8 cellular contexts compared by ENCODE assay signal in the genomic region with DNA sequence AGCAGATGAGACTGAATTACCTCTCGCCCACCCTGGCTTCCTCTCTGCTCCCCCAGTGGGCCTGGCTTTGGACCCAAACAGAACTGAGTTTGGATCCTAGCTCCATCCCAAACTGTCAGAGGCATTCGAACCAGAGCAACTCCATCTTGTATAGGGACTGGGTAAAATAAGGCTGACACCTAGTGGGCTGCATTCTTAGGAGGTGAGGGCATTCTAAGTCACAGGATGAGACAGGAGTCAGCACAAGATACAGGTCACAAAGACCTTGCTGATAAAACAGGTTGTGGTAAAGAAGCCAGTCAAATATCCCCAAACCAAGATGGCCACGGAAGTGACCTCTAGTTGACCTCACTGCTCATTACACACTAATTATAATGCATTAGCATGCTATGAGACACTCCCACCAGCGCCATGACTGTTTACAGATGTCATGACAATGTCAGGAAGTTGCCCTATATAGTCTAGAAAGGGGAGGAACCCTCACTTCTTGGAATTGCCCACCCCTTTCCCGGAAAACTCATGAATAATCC. TPM values are rescaled to one million over a fixed set of nuclear protein-coding genes. Genes with fewer than 3 reads are reported as not detected.
A peak's percentile ranks its signal among the peaks of the same experiment; 100 is the strongest.
DNase-seq lines count a peak whose midpoint lies in the region; ATAC-seq and TF ChIP-seq lines count a peak whose summit lies in the region.

No MANE protein-coding gene starts in this region.

- ATAC-seq in right cardiac atrium = no peak
- peak; percentile 93 for ATAC-seq in stimulated activated naive CD8-positive, alpha-beta T cell treated with anti-CD3 and anti-CD28 coated beads, Interleukin-15, amount 100 ng/mL, for 72 hours

- DNase-seq in left ventricle myocardium inferior = no peak
- no peak for DNase-seq in right cardiac atrium
- DNase-seq in activated CD4-positive, alpha-beta memory T cell treated with anti-CD3 and anti-CD28 coated beads for 36 hours = peak; percentile 80
- peak; percentile 43 for DNase-seq in fibroblast of pulmonary artery (ENCODE audit: low read depth)
- DNase-seq in stimulated activated naive CD8-positive, alpha-beta T cell treated with anti-CD3 and anti-CD28 coated beads, Interleukin-15, amount 100 ng/mL, for 72 hours = peak; percentile 55 to 76
- DNase-seq in Calu3 = no peak
- no peak for DNase-seq in NCI-H1436 treated with DMSO at 0.1 percent for 48 hours (lab: John Stamatoyannopoulos, UW)
- DNase-seq in ascending aorta (ENCODE audit: low spot score in 2 of 2) = no peak

- intact Hi-C loops in left ventricle myocardium inferior (cut with micrococcal nuclease) = no loop called here
- intact Hi-C loops in right cardiac atrium (cut with DNase I) = no loop called here
- intact Hi-C loops in activated CD4-positive, alpha-beta memory T cell treated with anti-CD3 and anti-CD28 coated beads for 36 hours (cut with micrococcal nuclease) = loop anchor here (1.0 to 10.0 kb wide), 6 partner anchors 34 to 170 kb away; partner anchors contain the start of genes DCUN1D3 and LYRM1
- intact Hi-C loops in Calu3 (cut with micrococcal nuclease; ENCODE audit: unreplicated experiment) = no loop called here
- intact Hi-C loops in ascending aorta (cut with DNase I) = loop anchor here (2.0 kb wide), 1 partner anchor 94 kb away; no protein-coding TSS in a partner anchor

- H3K36me3 ChIP-seq in left ventricle myocardium inferior (no peaks in the 10 kb centered on the region), ascending aorta (no peaks in the 10 kb centered on the region)

- H3K27me3 Mint-ChIP-seq in activated CD4-positive, alpha-beta memory T cell treated with anti-CD3 and anti-CD28 coated beads for 36 hours = no peaks in the 10 kb centered on the region
- no peaks in the 10 kb centered on the region for H3K27me3 Mint-ChIP-seq in stimulated activated naive CD8-positive, alpha-beta T cell treated with anti-CD3 and anti-CD28 coated beads, Interleukin-15, amount 100 ng/mL, for 72 hours
- peaks cover 14% of the 10 kb centered on the region for H3K27me3 Mint-ChIP-seq in Calu3 (ENCODE audit: unreplicated experiment)

- CTCF ChIA-PET in activated CD4-positive, alpha-beta memory T cell treated with anti-CD3 and anti-CD28 coated beads for 36 hours (lab: Charles Lee) = interaction anchor here (0.6 to 2.3 kb wide), 2 partner anchors 36 to 95 kb away, joined by 3 to 20 read pairs; no protein-coding TSS in a partner anchor
- CTCF ChIA-PET in Calu3 (lab: Charles Lee) = no interaction called here

- H3K4me3 ChIP-seq in left ventricle myocardium inferior (no peak overlapping the region), right cardiac atrium (ENCODE audit: low read length) (no peak overlapping the region), fibroblast of pulmonary artery (replicated peaks; ENCODE audit: low read depth, low read length) (no peak overlapping the region), ascending aorta (no peak overlapping the region)

- POLR2A ChIA-PET in activated CD4-positive, alpha-beta memory T cell treated with anti-CD3 and anti-CD28 coated beads for 36 hours (lab: Charles Lee) = interaction anchor here (1.0 kb wide), 1 partner anchor 45 kb away, joined by 3 read pairs; the partner anchor contains the start of genes DCUN1D3 and LYRM1

- TF ChIP-seq CTCF in left ventricle myocardium inferior (IDR thresholded peaks at IDR 0.05; ENCODE audit: borderline replicate concordance) (peak; percentile 18), fibroblast of pulmonary artery (IDR thresholded peaks at IDR 0.05; ENCODE audit: low read length, missing control alignments) (peak; percentile 1), Calu3 (IDR thresholded peaks at IDR 0.05; ENCODE audit: unreplicated experiment) (no peak), ascending aorta (IDR thresholded peaks at IDR 0.05) (peak in 1 of 3 experiments; percentile 27)

- H3K4me1 Mint-ChIP-seq in activated CD4-positive, alpha-beta memory T cell treated with anti-CD3 and anti-CD28 coated beads for 36 hours (ENCODE audit: low read depth) = peaks cover 26% of the 10 kb centered on the region
- H3K4me1 Mint-ChIP-seq in stimulated activated naive CD8-positive, alpha-beta T cell treated with anti-CD3 and anti-CD28 coated beads, Interleukin-15, amount 100 ng/mL, for 72 hours = peaks cover 42% of the 10 kb centered on the region
- peaks cover 8% of the 10 kb centered on the region for H3K4me1 Mint-ChIP-seq in Calu3 (ENCODE audit: low read depth, unreplicated experiment)

- H3K9me3 Mint-ChIP-seq in activated CD4-positive, alpha-beta memory T cell treated with anti-CD3 and anti-CD28 coated beads for 36 hours = no peaks in the 10 kb centered on the region
- no peaks in the 10 kb centered on the region for H3K9me3 Mint-ChIP-seq in stimulated activated naive CD8-positive, alpha-beta T cell treated with anti-CD3 and anti-CD28 coated beads, Interleukin-15, amount 100 ng/mL, for 72 hours
- H3K9me3 Mint-ChIP-seq in Calu3 (ENCODE audit: low read depth, unreplicated experiment) = no peaks in the 10 kb centered on the region

- H3K4me1 ChIP-seq in left ventricle myocardium inferior (no peaks in the 10 kb centered on the region), right cardiac atrium (ENCODE audit: control insufficient read depth, insufficient read depth, low read length) (no peaks in the 10 kb centered on the region), ascending aorta (no peaks in the 10 kb centered on the region)

- no peaks in the 10 kb centered on the region for H3K36me3 Mint-ChIP-seq in activated CD4-positive, alpha-beta memory T cell treated with anti-CD3 and anti-CD28 coated beads for 36 hours
- H3K36me3 Mint-ChIP-seq in Calu3 (ENCODE audit: insufficient read depth, unreplicated experiment) = no peaks in the 10 kb centered on the region

- H3K27ac Mint-ChIP-seq in activated CD4-positive, alpha-beta memory T cell treated with anti-CD3 and anti-CD28 coated beads for 36 hours = no peak overlapping the region
- H3K27ac Mint-ChIP-seq in stimulated activated naive CD8-positive, alpha-beta T cell treated with anti-CD3 and anti-CD28 coated beads, Interleukin-15, amount 100 ng/mL, for 72 hours = peak overlapping the region; percentile 40 to 67
- H3K27ac Mint-ChIP-seq in Calu3 (ENCODE audit: unreplicated experiment) = no peak overlapping the region

- H3K9me3 ChIP-seq in left ventricle myocardium inferior (replicated peaks) (no peaks in the 10 kb centered on the region), right cardiac atrium (ENCODE audit: control insufficient read depth, low read length) (no peaks in the 10 kb centered on the region), ascending aorta (no peaks in the 10 kb centered on the region)

- H3K4me3 Mint-ChIP-seq in activated CD4-positive, alpha-beta memory T cell treated with anti-CD3 and anti-CD28 coated beads for 36 hours = no peak overlapping the region
- no peak overlapping the region for H3K4me3 Mint-ChIP-seq in stimulated activated naive CD8-positive, alpha-beta T cell treated with anti-CD3 and anti-CD28 coated beads, Interleukin-15, amount 100 ng/mL, for 72 hours
- no peak overlapping the region for H3K4me3 Mint-ChIP-seq in Calu3 (ENCODE audit: low read depth, unreplicated experiment)

- WGBS in right cardiac atrium = 81% methylated on average over 5 of the region's 5 CpGs

- H3K27ac ChIP-seq in left ventricle myocardium inferior (replicated peaks) = no peak overlapping the region
- no peak overlapping the region for H3K27ac ChIP-seq in right cardiac atrium (ENCODE audit: low read length)
- H3K27ac ChIP-seq in ascending aorta = no peak overlapping the region

- BruUV-seq in Calu3 (replicated peaks; lab: Mats Ljungman, UMichigan) = no TSS peak

- H3K27me3 ChIP-seq in left ventricle myocardium inferior (ENCODE audit: low read depth) = no peaks in the 10 kb centered on the region
- no peaks in the 10 kb centered on the region for H3K27me3 ChIP-seq in right cardiac atrium (ENCODE audit: control insufficient read depth, insufficient read depth)
- H3K27me3 ChIP-seq in ascending aorta = no peaks in the 10 kb centered on the region

RNA-seq across cellular contexts. Expression of gene LYRM1, which starts 44.4 kb away (rescaled TPM):
- total RNA-seq in left ventricle myocardium inferior (45.4 TPM), right cardiac atrium (10 to 100 TPM; 29.5 to 36.4 (median 35.5) TPM), Calu3 (2022) (33.4 and 36.5 TPM in 2 replicates), ascending aorta (3.9 TPM)
- 54.8 TPM for polyA plus RNA-seq in right cardiac atrium
- 10 to 100 TPM; 26.5 to 28.0 TPM for total RNA-seq in activated CD4-positive, alpha-beta memory T cell treated with anti-CD3 and anti-CD28 coated beads for 36 hours

RNA-seq across cellular contexts. Expression of gene DCUN1D3, which starts 44.8 kb away (rescaled TPM):
- total RNA-seq in left ventricle myocardium inferior (9.8 TPM), right cardiac atrium (10 to 100 TPM in 3 of 4 donors, 1 to 10 TPM in 1; 8.6 to 20.2 (median 11.0) TPM), Calu3 (2022) (17.0 and 21.0 TPM in 2 replicates), ascending aorta (9.8 TPM)
- 4.7 TPM for polyA plus RNA-seq in right cardiac atrium
- total RNA-seq in activated CD4-positive, alpha-beta memory T cell treated with anti-CD3 and anti-CD28 coated beads for 36 hours = 1 to 10 TPM; 5.9 TPM

Comparison
In these comparisons a context has a peak if more than half of its experiments do, and no peak if none do; other contexts are left out.
1. DNase-seq: peak in activated CD4-positive, alpha-beta memory T cell treated with anti-CD3 and anti-CD28 coated beads for 36 hours (single experiment), fibroblast of pulmonary artery (single experiment) and stimulated activated naive CD8-positive, alpha-beta T cell treated with anti-CD3 and anti-CD28 coated beads, Interleukin-15, amount 100 ng/mL, for 72 hours (2 of 2); none in left ventricle myocardium inferior (single experiment), right cardiac atrium (0 of 3), Calu3 (single experiment), NCI-H1436 treated with DMSO at 0.1 percent for 48 hours (single experiment) and ascending aorta (0 of 2).
2. H3K27ac Mint-ChIP-seq: peak in stimulated activated naive CD8-positive, alpha-beta T cell treated with anti-CD3 and anti-CD28 coated beads, Interleukin-15, amount 100 ng/mL, for 72 hours (2 of 2); none in activated CD4-positive, alpha-beta memory T cell treated with anti-CD3 and anti-CD28 coated beads for 36 hours (single experiment) and Calu3 (single experiment).
3. intact Hi-C loops: an anchor here in activated CD4-positive, alpha-beta memory T cell treated with anti-CD3 and anti-CD28 coated beads for 36 hours (1.0 to 10.0 kb wide) and ascending aorta (2.0 kb wide); none called in left ventricle myocardium inferior, right cardiac atrium and Calu3.